Comparison of ENCODE assay signal across 8 cellular contexts in the genomic region with DNA sequence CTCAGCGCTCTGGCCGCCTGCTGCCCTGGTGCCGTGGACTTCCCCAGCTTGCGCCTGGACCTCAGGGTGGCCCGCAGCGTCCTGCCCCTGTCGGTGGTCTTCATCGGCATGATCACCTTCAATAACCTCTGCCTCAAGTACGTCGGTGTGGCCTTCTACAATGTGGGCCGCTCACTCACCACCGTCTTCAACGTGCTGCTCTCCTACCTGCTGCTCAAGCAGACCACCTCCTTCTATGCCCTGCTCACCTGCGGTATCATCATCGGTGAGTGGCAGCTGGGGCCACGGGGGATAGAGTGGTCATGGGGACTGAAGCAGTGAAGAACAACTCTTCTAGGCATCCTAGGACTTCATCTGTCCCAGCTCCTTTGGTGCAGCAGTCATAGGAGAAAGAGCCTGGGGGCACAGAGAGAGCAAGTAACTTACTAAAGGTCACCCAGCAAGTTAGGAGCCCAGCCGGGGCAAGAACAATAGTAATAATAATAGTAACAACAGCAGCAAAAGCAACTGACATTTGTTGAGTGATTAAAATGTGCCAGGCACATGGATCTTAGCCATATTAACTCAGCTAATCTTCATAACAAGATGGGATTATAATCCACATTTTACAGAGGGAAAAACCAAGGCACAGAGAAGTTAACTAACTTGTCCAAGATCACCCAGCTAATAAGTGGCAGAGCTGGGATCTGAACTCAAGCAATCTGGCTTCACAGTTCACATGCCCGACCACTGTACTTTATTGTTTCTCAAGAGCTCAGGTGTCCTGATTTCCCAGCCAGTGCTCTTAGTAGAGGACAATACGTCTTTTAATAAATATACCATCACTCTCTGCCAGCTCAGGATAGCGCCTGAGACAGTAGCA. TPM values are rescaled to one million over a fixed set of nuclear protein-coding genes. Genes with fewer than 3 reads are reported as not detected.
DNase-seq lines count a peak whose midpoint lies in the region; ATAC-seq and TF ChIP-seq lines count a peak whose summit lies in the region.

No MANE protein-coding gene starts in this region.

- H3K27ac ChIP-seq in VCaP (peak overlapping the region; percentile 73; the same call in 1 of the 2 replicates), gastrocnemius medialis (peak overlapping the region in 2 of 4 donors; percentile 92 to 94)

- intact Hi-C loops in gastrocnemius medialis (cut with DNase I; ENCODE audit: low total_unique reads), result no loop called here

- H3K27me3 ChIP-seq in H7 (ENCODE audit: control insufficient read depth, insufficient read depth, low read length) (peaks cover 17% of the 10 kb centered on the region), gastrocnemius medialis (no peaks in the 10 kb centered on the region)

- no peaks in the 10 kb centered on the region for H3K9me3 ChIP-seq in gastrocnemius medialis

- TF ChIP-seq CTCF in VCaP (conservative IDR thresholded peaks at IDR 0.05) (no peak), fibroblast of villous mesenchyme (IDR thresholded peaks at IDR 0.05; ENCODE audit: insufficient read depth, low read depth, low read length) (no peak), gastrocnemius medialis (IDR thresholded peaks at IDR 0.05 in 4 of 5, conservative IDR thresholded peaks at IDR 0.05 in 1 of 5) (no peak)

- ATAC-seq in gastrocnemius medialis, result no peak

- H3K4me3 ChIP-seq in H7 (ENCODE audit: insufficient read depth, low read depth, low read length) (peak overlapping the region; percentile 77), fibroblast of villous mesenchyme (ENCODE audit: low read depth, low read length) (peak overlapping the region; percentile 68), gastrocnemius medialis (peak overlapping the region; percentile 76 to 96 (median 86))

- no peak for TF ChIP-seq POLR2A in gastrocnemius medialis (IDR thresholded peaks at IDR 0.05)

- DNase-seq in H7 (no peak), fibroblast of villous mesenchyme (ENCODE audit: low read depth) (no peak), gastrocnemius medialis (no peak), NCI-H2081 treated with DMSO at 0.1 percent for 48 hours (lab: John Stamatoyannopoulos, UW) (no peak), NCI-H2171 treated with DMSO at 0.1 percent for 48 hours (lab: John Stamatoyannopoulos, UW) (no peak), MV-4-11 (lab: John Stamatoyannopoulos, UW) (no peak), KBM-7 (no peak)

- H3K36me3 ChIP-seq in H7 (replicated peaks; ENCODE audit: control insufficient read depth, insufficient read depth, low read length), result peaks cover 1% of the 10 kb centered on the region; the same call in 1 of the 2 replicates
- peaks cover 0 to 25% of the 10 kb centered on the region in 2 donors for H3K36me3 ChIP-seq in gastrocnemius medialis

- in situ Hi-C loops in gastrocnemius medialis (cut with MboI; ENCODE audit: low sequenced_read_pairs in 4 of 4) (no loop called here), KBM-7 (cut with MboI; ENCODE audit: low pct_unique_long_range_greater_than_20kb, low sequenced_read_pairs) (no loop called here)

- H3K4me1 ChIP-seq in gastrocnemius medialis, result peaks cover 28 to 29% of the 10 kb centered on the region in 2 donors

RNA-seq across cellular contexts. Expression of a gene that starts 1.4 kb away (rescaled TPM):
- 3.9 and 5.8 TPM in 2 replicates for total RNA-seq in H7 (2014; rRNA removed; shearing (Covaris generic))
- 14.2 and 14.5 TPM in 2 replicates for total RNA-seq in fibroblast of villous mesenchyme
- total RNA-seq in gastrocnemius medialis, result 10 to 100 TPM in 1 of 4 donors, 1 to 10 TPM in 3; 4.8 to 11.7 (median 7.8) TPM

RNA-seq across cellular contexts. Expression of a gene that starts 41.0 kb away (rescaled TPM):
- 16.0 and 24.1 TPM in 2 replicates for total RNA-seq in H7 (2014; rRNA removed; shearing (Covaris generic))
- 14.5 and 14.7 TPM in 2 replicates for total RNA-seq in fibroblast of villous mesenchyme
- 10 to 100 TPM; 36.4 to 85.9 (median 37.9) TPM for total RNA-seq in gastrocnemius medialis
